ENCODE assay signal across 25 cellular contexts in genomic region chr1:219650880-219651279, GRCh38. TPM values are rescaled to one million over a fixed set of nuclear protein-coding genes. Genes with fewer than 3 reads are reported as not detected.
A peak's percentile ranks its signal among the peaks of the same experiment; 100 is the strongest.
DNase-seq lines count a peak whose midpoint lies in the region; ATAC-seq, FAIRE-seq and TF ChIP-seq lines count a peak whose summit lies in the region.
"Had no signal": no experiment of that assay in that cellular context is flagged by ENCODE, and none has a peak within 500 bp of the region (broad histone marks: within the 10 kb centered on the region; RNA-seq: fewer than 3 reads in every experiment).

No MANE protein-coding gene starts in this region.

- WGBS in HepG2 (ENCODE audit: low lambda C conversion rate), result 1% methylated on average over 4 of the region's 4 CpGs
- WGBS in right lobe of liver (ENCODE audit: insufficient coverage, low coverage, low lambda C conversion rate, missing lambda C conversion rate), result 41% methylated on average over 4 of the region's 4 CpGs

- no peak overlapping the region for H3K4me3 ChIP-seq in HepG2 (replicated peaks in 1 of 3; ENCODE audit: insufficient read depth in 1 of 3, low read depth in 2 of 3, low read length in 3 of 3)
- no peak overlapping the region for H3K4me3 ChIP-seq in right lobe of liver
- no peak overlapping the region for H3K4me3 ChIP-seq in PC-3 (ENCODE audit: low read length)
- no peak overlapping the region for H3K4me3 ChIP-seq in choroid plexus epithelial cell (ENCODE audit: low read depth, low read length)
- H3K4me3 ChIP-seq: GM12878, GM23248 had no signal

- no peaks in the 10 kb centered on the region for H3K4me1 Mint-ChIP-seq in progenitor cell of endocrine pancreas (ENCODE audit: low read depth)
- H3K4me1 Mint-ChIP-seq: CD4-positive, CD25-positive, alpha-beta regulatory T cell had no signal

- peaks cover 5% of the 10 kb centered on the region for H3K9me3 Mint-ChIP-seq in progenitor cell of endocrine pancreas (ENCODE audit: low read depth)

- H3K4me1 ChIP-seq in HepG2 (ENCODE audit: insufficient read depth, low read length) (no peaks in the 10 kb centered on the region), right lobe of liver (no peaks in the 10 kb centered on the region), PC-3 (ENCODE audit: insufficient read depth, low read length) (no peaks in the 10 kb centered on the region)
- H3K4me1 ChIP-seq: BE2C, Caco-2 had no signal

- H3K9ac ChIP-seq in HepG2 (ENCODE audit: insufficient read depth, low read depth, low read length) (no peak overlapping the region), PC-3 (ENCODE audit: low read length) (no peak overlapping the region)
- H3K9ac ChIP-seq: GM23248, KMS-11 had no signal

- H3K27me3 Mint-ChIP-seq in progenitor cell of endocrine pancreas, result no peaks in the 10 kb centered on the region
- H3K27me3 Mint-ChIP-seq: CD4-positive, CD25-positive, alpha-beta regulatory T cell had no signal

- no peaks in the 10 kb centered on the region for H3K9me3 ChIP-seq in HepG2 (ENCODE audit: low read length)
- no peaks in the 10 kb centered on the region for H3K9me3 ChIP-seq in right lobe of liver
- no peaks in the 10 kb centered on the region for H3K9me3 ChIP-seq in PC-3 (ENCODE audit: low read length)
- H3K9me3 ChIP-seq: BE2C, Caco-2 had no signal

- FAIRE-seq in HepG2 (lab: Jason Lieb, UNC), result no peak
- FAIRE-seq: A204.1, GM12878, GM19239, RCC 7860 had no signal

- H3K4me3 Mint-ChIP-seq in progenitor cell of endocrine pancreas (ENCODE audit: low read depth), result no peak overlapping the region
- H3K4me3 Mint-ChIP-seq: CD4-positive, CD25-positive, alpha-beta regulatory T cell had no signal

- intact Hi-C loops in HepG2 (cut with micrococcal nuclease; ENCODE audit: unreplicated experiment), result no loop called here
- intact Hi-C loops in right lobe of liver (cut with DNase I), result no loop called here
- intact Hi-C loops in PC-3 (cut with micrococcal nuclease), result no loop called here

- no peak for ATAC-seq in HepG2
- no peak for ATAC-seq in right lobe of liver
- no peak for ATAC-seq in PC-3
- no peak for ATAC-seq in HG03108 (IDR thresholded peaks at IDR 0.05; ENCODE audit: unreplicated experiment)
- no peak for ATAC-seq in HG02970 (IDR thresholded peaks at IDR 0.05; ENCODE audit: low FRiP score, unreplicated experiment)
- ATAC-seq: GM12878, HCT116, Right ventricle myocardium inferior had no signal

- in situ Hi-C loops in HepG2 (cut with HindIII; ENCODE audit: extremely low pct_ligation_motif_present, low pct_unique_long_range_greater_than_20kb), result no loop called here

- H3K36me3 Mint-ChIP-seq in progenitor cell of endocrine pancreas (ENCODE audit: insufficient read depth), result no peaks in the 10 kb centered on the region
- H3K36me3 Mint-ChIP-seq: CD4-positive, CD25-positive, alpha-beta regulatory T cell had no signal

- DNase-seq in HepG2 (ENCODE audit: low spot score) (no peak), right lobe of liver (no peak), PC-3 (peak; percentile 28), choroid plexus epithelial cell (ENCODE audit: low read depth) (peak; percentile 70), progenitor cell of endocrine pancreas (ENCODE audit: low spot score, unreplicated experiment) (no peak)
- DNase-seq: BE2C; Caco-2; CD4-positive, CD25-positive, alpha-beta regulatory T cell; EL; GM23248; NCI-H1105; NCI-H2081 treated with DMSO at 0.1 percent for 48 hours; NCI-H510A; NCI-H748 treated with DMSO at 0.1 percent for 48 hours; SW 1271 had no signal

- TF ChIP-seq RAD21 in HepG2 (CRISPR knock-in tag; IDR thresholded peaks at IDR 0.05), result no peak

- no peaks in the 10 kb centered on the region for H3K79me2 ChIP-seq in HepG2 (ENCODE audit: insufficient read depth, low read length)
- H3K79me2 ChIP-seq in PC-3 (ENCODE audit: low read length), result no peaks in the 10 kb centered on the region

- H4K20me1 ChIP-seq in HepG2 (ENCODE audit: insufficient read depth, low read length), result no peaks in the 10 kb centered on the region
- no peaks in the 10 kb centered on the region for H4K20me1 ChIP-seq in PC-3 (ENCODE audit: low read length)

- H3K27ac Mint-ChIP-seq in progenitor cell of endocrine pancreas, result no peak overlapping the region
- H3K27ac Mint-ChIP-seq: CD4-positive, CD25-positive, alpha-beta regulatory T cell had no signal

- H3K27me3 ChIP-seq in HepG2 (ENCODE audit: control insufficient read depth in 1 of 2, insufficient read depth in 2 of 2, low read length in 2 of 2), result no peaks in the 10 kb centered on the region
- no peaks in the 10 kb centered on the region for H3K27me3 ChIP-seq in right lobe of liver
- no peaks in the 10 kb centered on the region for H3K27me3 ChIP-seq in PC-3 (ENCODE audit: low read length)
- H3K27me3 ChIP-seq: BE2C had no signal

- CTCF ChIA-PET in HepG2 (lab: Yijun Ruan, JAX; ENCODE audit: low intra/inter-chr PET ratio, low total read pairs) (no interaction called here), PC-3 (lab: Charles Lee) (no interaction called here)

- no peak for TF ChIP-seq EP300 in HepG2 (IDR thresholded peaks at IDR 0.05; ENCODE audit: low read depth in 2 of 2, low read length in 2 of 2)
- no peak for TF ChIP-seq EP300 in HepG2 (CRISPR knock-in tag; IDR thresholded peaks at IDR 0.05; ENCODE audit: borderline replicate concordance)

- H3K4me2 ChIP-seq in HepG2 (ENCODE audit: low read depth, low read length), result no peak overlapping the region
- no peak overlapping the region for H3K4me2 ChIP-seq in PC-3 (ENCODE audit: low read length)
- H3K4me2 ChIP-seq: KMS-11 had no signal

- H3K9me2 ChIP-seq in PC-3 (replicated peaks; ENCODE audit: low read length), result no peaks in the 10 kb centered on the region

- TF ChIP-seq CTCF in HepG2 (CRISPR knock-in tag; IDR thresholded peaks at IDR 0.05) (no peak), right lobe of liver (IDR thresholded peaks at IDR 0.05) (no peak), PC-3 (conservative IDR thresholded peaks at IDR 0.05; ENCODE audit: low read depth, low read length) (no peak), choroid plexus epithelial cell (conservative IDR thresholded peaks at IDR 0.05; ENCODE audit: low read depth, low read length) (no peak), progenitor cell of endocrine pancreas (IDR thresholded peaks at IDR 0.05; ENCODE audit: unreplicated experiment) (no peak)

- no peaks in the 10 kb centered on the region for H3F3A ChIP-seq in PC-3 (ENCODE audit: low read length, unreplicated experiment)

- H2AFZ ChIP-seq in HepG2 (ENCODE audit: low read length) (no peak overlapping the region), PC-3 (ENCODE audit: low read length) (no peak overlapping the region)
- H2AFZ ChIP-seq: GM23248 had no signal

- POLR2A ChIA-PET in HepG2 (lab: Yijun Ruan, JAX) (no interaction called here), PC-3 (lab: Charles Lee; ENCODE audit: unreplicated experiment) (no interaction called here)

- BruUV-seq in HepG2 (replicated peaks; lab: Mats Ljungman, UMichigan) (no TSS peak), PC-3 (replicated peaks; lab: Mats Ljungman, UMichigan) (no TSS peak)

- H3K27ac ChIP-seq in HepG2 (ENCODE audit: extremely low read length, insufficient read depth, low read length) (no peak overlapping the region), right lobe of liver (no peak overlapping the region), PC-3 (ENCODE audit: low read length) (no peak overlapping the region)
- H3K27ac ChIP-seq: GM23248, KMS-11 had no signal

- TF ChIP-seq POLR2A in HepG2 (IDR thresholded peaks at IDR 0.05; ENCODE audit: insufficient read depth in 1 of 2, low read depth in 2 of 2, low read length in 2 of 2) (no peak), right lobe of liver (IDR thresholded peaks at IDR 0.05) (no peak)

- H3K36me3 ChIP-seq in HepG2 (replicated peaks in 1 of 2; ENCODE audit: control insufficient read depth in 1 of 2, insufficient read depth in 2 of 2, low read length in 2 of 2) (no peaks in the 10 kb centered on the region), right lobe of liver (no peaks in the 10 kb centered on the region), PC-3 (ENCODE audit: low read depth, low read length) (no peaks in the 10 kb centered on the region)
- H3K36me3 ChIP-seq: BE2C had no signal

TF ChIP-seq in HepG2, 621 proteins besides CTCF, POLR2A, EP300 and RAD21:
- peak; percentile 59 for TF ChIP-seq ZNF652 (CRISPR knock-in tag; IDR thresholded peaks at IDR 0.05; ENCODE audit: borderline replicate concordance, low read depth)
- no peak for TF ChIP-seq ZNF234 (CRISPR knock-in tag; conservative IDR thresholded peaks at IDR 0.05)

RNA-seq across cellular contexts. Expression of gene ZC3H11B, which starts 38.0 kb away (rescaled TPM):
- total RNA-seq in HepG2 (2016; rRNA removed; fragmentation: Illumina TruSeq; extraction: Trizol), result 0.15 and 0.34 TPM in 2 replicates
- not detected in 2 replicates for total RNA-seq in HepG2 (2016; cell fraction: cytosol; rRNA removed; fragmentation: Illumina TruSeq; extraction: Trizol; ENCODE audit: low read depth)
- 0.09 and 0.18 TPM in 2 replicates for total RNA-seq in HepG2 (2016; cell fraction: insoluble cytoplasmic fraction; rRNA removed; fragmentation: Illumina TruSeq; extraction: Trizol)
- total RNA-seq in HepG2 (2016; cell fraction: membrane; rRNA removed; fragmentation: Illumina TruSeq; extraction: Trizol), result 0.07 TPM in 1 of 2 replicates, not detected in the other
- total RNA-seq in HepG2 (2016; cell fraction: nucleus; rRNA removed; fragmentation: Illumina TruSeq; extraction: Trizol), result 0.25 TPM in 1 of 2 replicates, not detected in the other
- polyA plus RNA-seq in HepG2 (2011; rRNA removed), result 0.05 and 0.09 TPM in 2 replicates
- polyA plus RNA-seq in HepG2 (2011; cell fraction: cytosol; rRNA removed), result 0.05 TPM in 1 of 2 replicates, not detected in the other
- polyA plus RNA-seq in HepG2 (2011; cell fraction: nucleus; rRNA removed), result 0.09 and 0.11 TPM in 2 replicates
- polyA plus RNA-seq in HepG2 (2012), result 0.15 and 0.20 TPM in 2 replicates
- polyA plus RNA-seq in HepG2 (2016; cell fraction: cytosol; fragmentation: Illumina TruSeq; extraction: Trizol; ENCODE audit: low read depth), result not detected in 2 replicates
- 0.10 TPM in 1 of 2 replicates, not detected in the other for polyA plus RNA-seq in HepG2 (2016; cell fraction: insoluble cytoplasmic fraction; fragmentation: Illumina TruSeq; extraction: Trizol; ENCODE audit: low read depth)
- 0.07 TPM in 1 of 2 replicates, not detected in the other for polyA plus RNA-seq in HepG2 (2016; cell fraction: membrane; fragmentation: Illumina TruSeq; extraction: Trizol; ENCODE audit: low read depth)
- 0.21 TPM in 1 of 2 replicates, not detected in the other for polyA plus RNA-seq in HepG2 (2016; cell fraction: nucleus; fragmentation: Illumina TruSeq; extraction: Trizol; ENCODE audit: insufficient read depth, low read depth)
- not detected in 2 replicates for polyA minus RNA-seq in HepG2 (2011; rRNA and poly(A)+ RNA removed; ENCODE audit: low replicate concordance)
- polyA minus RNA-seq in HepG2 (2011; cell fraction: cytosol; rRNA and poly(A)+ RNA removed), result not detected in 2 replicates
- 0.26 and 0.99 TPM in 2 replicates for polyA minus RNA-seq in HepG2 (2011; cell fraction: nucleus; rRNA and poly(A)+ RNA removed)
- under 1 TPM in 3 of 6 experiments, not detected in 3; 0.12 to 0.37 (median 0.23) TPM for total RNA-seq in right lobe of liver
- total RNA-seq in PC-3 (2014; rRNA removed), result not detected in 2 replicates
- 0.19 and 0.49 TPM in 2 replicates for total RNA-seq in progenitor cell of endocrine pancreas
- total RNA-seq: Caco-2; CD4-positive, CD25-positive, alpha-beta regulatory T cell; GM23248; MCF 10A had no signal
- polyA plus RNA-seq: CD4-positive, CD25-positive, alpha-beta regulatory T cell; GM23248 had no signal

Comparison
In these comparisons a context has a peak if more than half of its experiments do, and no peak if none do; other contexts are left out.
1. DNase-seq: peak in PC-3 (single experiment) and choroid plexus epithelial cell (single experiment); none in HepG2 (single experiment), right lobe of liver (0 of 3) and progenitor cell of endocrine pancreas (single experiment).